In genomic region chr16:48358419-48358818, GRCh38 we compare ENCODE assay signal across 16 cellular contexts. TPM values are rescaled to one million over a fixed set of nuclear protein-coding genes. Genes with fewer than 3 reads are reported as not detected.
A peak's percentile ranks its signal among the peaks of the same experiment; 100 is the strongest.
DNase-seq lines count a peak whose midpoint lies in the region; ATAC-seq and TF ChIP-seq lines count a peak whose summit lies in the region.
"Had no signal": no experiment of that assay in that cellular context is flagged by ENCODE, and none has a peak within 500 bp of the region (broad histone marks: within the 10 kb centered on the region; RNA-seq: fewer than 3 reads in every experiment).

No MANE protein-coding gene starts in this region.

- H3K9me3 ChIP-seq in cardiac muscle cell (ENCODE audit: low read depth) (no peaks in the 10 kb centered on the region), heart right ventricle (no peaks in the 10 kb centered on the region), PC-3 (ENCODE audit: low read length) (no peaks in the 10 kb centered on the region)
- H3K9me3 ChIP-seq: HAP-1 had no signal

- CTCF ChIA-PET in PC-3 (lab: Charles Lee) (no interaction called here), T-cell (lab: Charles Lee) (interaction anchor here (2.3 to 8.2 kb wide), 2 partner anchors 264 to 265 kb away, joined by 6 to 77 read pairs; no protein-coding TSS in a partner anchor)

- no peaks in the 10 kb centered on the region for H3K9me2 ChIP-seq in PC-3 (replicated peaks; ENCODE audit: low read length)

- POLR2A ChIA-PET in PC-3 (lab: Charles Lee; ENCODE audit: unreplicated experiment) (interaction anchor here (0.5 kb wide), 1 partner anchor 58 kb away, joined by 3 read pairs; no protein-coding TSS in a partner anchor), T-cell (lab: Charles Lee) (interaction anchor here in 1 of 2 donors (0.6 kb wide), 1 partner anchor 120 kb away, joined by 3 read pairs; no protein-coding TSS in a partner anchor)

- H3K4me2 ChIP-seq in PC-3 (ENCODE audit: low read length): no peak overlapping the region
- H3K4me2 ChIP-seq: GM23338 had no signal

- H3K79me2 ChIP-seq in PC-3 (ENCODE audit: low read length): peaks cover 51% of the 10 kb centered on the region

- ATAC-seq in heart right ventricle: no peak
- ATAC-seq in PC-3: no peak
- ATAC-seq in T-cell (replicated peaks in 1 of 4): no peak
- no peak for ATAC-seq in HG03342 (IDR thresholded peaks at IDR 0.05; ENCODE audit: unreplicated experiment)
- ATAC-seq: GM12878, GM23338 had no signal

- H3K27ac ChIP-seq in cardiac muscle cell (peak overlapping the region; percentile 46), heart right ventricle (no peak overlapping the region), PC-3 (ENCODE audit: low read length) (no peak overlapping the region)

- H3K4me1 ChIP-seq in cardiac muscle cell (ENCODE audit: low read depth) (no peaks in the 10 kb centered on the region), heart right ventricle (peaks cover 0 to 35% (median 13%) of the 10 kb centered on the region in 9 donors), PC-3 (ENCODE audit: insufficient read depth, low read length) (no peaks in the 10 kb centered on the region)
- H3K4me1 ChIP-seq: HAP-1 had no signal

- H3K36me3 ChIP-seq in cardiac muscle cell (no peaks in the 10 kb centered on the region), heart right ventricle (peaks cover 0 to 61% (median 8%) of the 10 kb centered on the region in 9 donors), PC-3 (ENCODE audit: low read depth, low read length) (peaks cover 12% of the 10 kb centered on the region)

- intact Hi-C loops in heart right ventricle (cut with DNase I): loop anchor here in 6 of 10 donors (5.0 to 10.0 kb wide), 5 partner anchors 179 to 269 kb away; no protein-coding TSS in a partner anchor
- intact Hi-C loops in PC-3 (cut with micrococcal nuclease): no loop called here

- H3K4me3 ChIP-seq in cardiac muscle cell (no peak overlapping the region), heart right ventricle (no peak overlapping the region), PC-3 (ENCODE audit: low read length) (no peak overlapping the region)
- H3K4me3 ChIP-seq: GM12878, GM23338, HAP-1 had no signal

- no peak overlapping the region for H3K4me3 Mint-ChIP-seq in chondrocyte (ENCODE audit: unreplicated experiment)
- H3K4me3 Mint-ChIP-seq in nephron progenitor cell: no peak overlapping the region
- no peak overlapping the region for H3K4me3 Mint-ChIP-seq in T-cell
- H3K4me3 Mint-ChIP-seq: B cell; CD4-positive, alpha-beta T cell; GM23338; HFFc6 had no signal

- TF ChIP-seq CTCF in cardiac muscle cell (IDR thresholded peaks at IDR 0.05; ENCODE audit: low read depth, low read length) (no peak), heart right ventricle (IDR thresholded peaks at IDR 0.05) (no peak), chondrocyte (IDR thresholded peaks at IDR 0.05) (no peak), nephron progenitor cell (IDR thresholded peaks at IDR 0.05) (no peak), PC-3 (conservative IDR thresholded peaks at IDR 0.05; ENCODE audit: low read depth, low read length) (no peak)

- no TSS peak for BruUV-seq in PC-3 (replicated peaks; lab: Mats Ljungman, UMichigan)

- H3K27me3 ChIP-seq in cardiac muscle cell (no peaks in the 10 kb centered on the region), heart right ventricle (no peaks in the 10 kb centered on the region), PC-3 (ENCODE audit: low read length) (no peaks in the 10 kb centered on the region)

- peaks cover 36% of the 10 kb centered on the region for H3K4me1 Mint-ChIP-seq in chondrocyte (ENCODE audit: low read depth)
- H3K4me1 Mint-ChIP-seq in nephron progenitor cell: peaks cover 30% of the 10 kb centered on the region
- H3K4me1 Mint-ChIP-seq in T-cell: peaks cover 9 to 15% (median 12%) of the 10 kb centered on the region in 3 donors

- H3K9me3 Mint-ChIP-seq in chondrocyte (ENCODE audit: low read depth) (peaks cover 2% of the 10 kb centered on the region), nephron progenitor cell (no peaks in the 10 kb centered on the region), T-cell (no peaks in the 10 kb centered on the region)
- H3K9me3 Mint-ChIP-seq: CD4-positive, alpha-beta T cell; GM23338; HFFc6 had no signal

- DNase-seq in cardiac muscle cell (ENCODE audit: low read depth in 1 of 2, low spot score in 1 of 2) (no peak), heart right ventricle (no peak), chondrocyte (ENCODE audit: low spot score) (no peak), nephron progenitor cell (no peak), PC-3 (no peak), T-cell (no peak)
- DNase-seq: C1 segment of cervical spinal cord; Calu3; CD4-positive, alpha-beta T cell; DMS 273 treated with DMSO at 0.1 percent for 48 hours; HFFc6 had no signal

- H3K27ac Mint-ChIP-seq in chondrocyte (ENCODE audit: unreplicated experiment): peak overlapping the region; percentile 69
- H3K27ac Mint-ChIP-seq in nephron progenitor cell: peak overlapping the region; percentile 22
- peak overlapping the region in 1 of 2 donors; percentile 48 for H3K27ac Mint-ChIP-seq in T-cell
- H3K27ac Mint-ChIP-seq: B cell; CD4-positive, alpha-beta T cell; GM23338; HFFc6 had no signal

- no peak overlapping the region for H2AFZ ChIP-seq in PC-3 (ENCODE audit: low read length)
- H2AFZ ChIP-seq: GM23338 had no signal

- no peak overlapping the region for H3K9ac ChIP-seq in PC-3 (ENCODE audit: low read length)

- H3K36me3 Mint-ChIP-seq in chondrocyte (ENCODE audit: low read depth) (peaks cover 18% of the 10 kb centered on the region), nephron progenitor cell (ENCODE audit: low read depth) (peaks cover 77% of the 10 kb centered on the region), T-cell (peaks cover 10% of the 10 kb centered on the region)

- 96 to 97% methylated on average over 3 of the region's 3 CpGs for WGBS in heart right ventricle, 2 donors

- H3K27me3 Mint-ChIP-seq in chondrocyte (ENCODE audit: low read depth): no peaks in the 10 kb centered on the region
- H3K27me3 Mint-ChIP-seq in nephron progenitor cell (ENCODE audit: low read depth, poor library complexity): no peaks in the 10 kb centered on the region
- H3K27me3 Mint-ChIP-seq in T-cell: no peaks in the 10 kb centered on the region
- H3K27me3 Mint-ChIP-seq: B cell; CD4-positive, alpha-beta T cell had no signal

- no peaks in the 10 kb centered on the region for H3F3A ChIP-seq in PC-3 (ENCODE audit: low read length, unreplicated experiment)

- peaks cover 4% of the 10 kb centered on the region; the same call in 1 of the 2 replicates for H4K20me1 ChIP-seq in PC-3 (ENCODE audit: low read length)

RNA-seq across cellular contexts. Expression of gene SIAH1, which starts 26.8 kb away (rescaled TPM):
- total RNA-seq in cardiac muscle cell (26.8 and 26.9 TPM in 2 replicates), heart right ventricle (10 to 100 TPM; 12.2 to 17.2 (median 14.5) TPM), chondrocyte (33.8 to 52.0 TPM (median 34.5 TPM) in 3 replicates), PC-3 (2014; rRNA removed) (10.9 and 16.2 TPM in 2 replicates), T-cell (10 to 100 TPM; 13.8 to 41.1 (median 15.0) TPM)
- polyA plus RNA-seq in cardiac muscle cell (46.4 and 64.8 TPM in 2 replicates), heart right ventricle (10 to 100 TPM; 10.1 to 11.1 TPM)
